Comparison of ENCODE assay signal across 27 cellular contexts in genomic region chr9:129358621-129359154, GRCh38.
"Had no signal": no experiment of that assay in that cellular context is flagged by ENCODE, and none has a peak within 500 bp of the region (broad histone marks: within the 10 kb centered on the region; RNA-seq: fewer than 3 reads in every experiment).

No MANE protein-coding gene starts in this region.

- H3K4me1 Mint-ChIP-seq: activated naive CD8-positive, alpha-beta T cell treated with anti-CD3 and anti-CD28 coated beads, Interleukin-2, amount 10 ng/mL, durations not matched to agents 7 days and 5 days; immature natural killer cell; stimulated activated naive CD8-positive, alpha-beta T cell treated with anti-CD3 and anti-CD28 coated beads, Interleukin-15, amount 100 ng/mL, for 72 hours had no signal

- H3K27ac ChIP-seq: ascending aorta, brain microvascular endothelial cell, gastroesophageal sphincter, neutrophil, ovary, right lobe of liver, thyroid gland, WERI-Rb-1 had no signal

- DNase-seq: activated CD4-positive, alpha-beta memory T cell treated with anti-CD3 and anti-CD28 coated beads for 36 hours; activated CD4-positive, alpha-beta T cell treated with anti-CD3 and anti-CD28 coated beads for 48 hours; activated CD8-positive, alpha-beta memory T cell treated with anti-CD3 and anti-CD28 coated beads, Interleukin-2, amount 50 U/mL, for 4 hours; activated effector memory CD4-positive, alpha-beta T cell treated with anti-CD3 and anti-CD28 coated beads, Interleukin-2, amount 50 U/mL, for 16 hours; activated naive CD4-positive, alpha-beta T cell treated with anti-CD3 and anti-CD28 coated beads for 36 hours; activated naive CD8-positive, alpha-beta T cell treated with anti-CD3 and anti-CD28 coated beads, Interleukin-2, amount 10 ng/mL, durations not matched to agents 7 days and 5 days; activated T-cell treated with anti-CD3 and anti-CD28 coated beads, Interleukin-2, amount 50 U/mL, for 1 hour; brain microvascular endothelial cell; caudate nucleus; hippocampal formation; immature natural killer cell; midbrain; naive thymus-derived CD4-positive, alpha-beta T cell; ovary; stimulated activated CD4-positive, alpha-beta T cell treated with anti-CD3 and anti-CD28 coated beads, Interleukin-2, amount 100 ng/mL, for 48 hours; stimulated activated naive CD8-positive, alpha-beta T cell treated with anti-CD3 and anti-CD28 coated beads, Interleukin-15, amount 100 ng/mL, for 72 hours; T-helper 1 cell; thyroid gland; WERI-Rb-1 had no signal

- H3K36me3 ChIP-seq: ascending aorta, brain microvascular endothelial cell, gastroesophageal sphincter, neutrophil, ovary, right lobe of liver, thyroid gland, WERI-Rb-1 had no signal

- H3K9me3 ChIP-seq: neutrophil, ovary, thyroid gland had no signal

- H3K27me3 Mint-ChIP-seq: activated naive CD8-positive, alpha-beta T cell treated with anti-CD3 and anti-CD28 coated beads, Interleukin-2, amount 10 ng/mL, durations not matched to agents 7 days and 5 days; progenitor cell of endocrine pancreas; stimulated activated naive CD8-positive, alpha-beta T cell treated with anti-CD3 and anti-CD28 coated beads, Interleukin-15, amount 100 ng/mL, for 72 hours had no signal

- H3K4me3 Mint-ChIP-seq: activated CD4-positive, alpha-beta memory T cell treated with anti-CD3 and anti-CD28 coated beads for 36 hours; activated naive CD4-positive, alpha-beta T cell treated with anti-CD3 and anti-CD28 coated beads for 36 hours; activated naive CD8-positive, alpha-beta T cell treated with anti-CD3 and anti-CD28 coated beads, Interleukin-2, amount 10 ng/mL, durations not matched to agents 7 days and 5 days; activated T-helper 1 cell treated with anti-CD3 and anti-CD28 coated beads, Interleukin-12 subunit alpha, Interleukin-12 subunit beta, Interleukin-2, Interleukin-4 antibody, amounts not matched to agents 30 ng/mL and 10 ng/mL and 1 ng/mL, durations not matched to agents 14 hours and 24 hours and 36 hours; immature natural killer cell; naive thymus-derived CD4-positive, alpha-beta T cell; stimulated activated naive CD8-positive, alpha-beta T cell treated with anti-CD3 and anti-CD28 coated beads, Interleukin-15, amount 100 ng/mL, for 72 hours; T-helper 2 cell treated with Interferon-gamma antibody and Interleukin-4, amounts not matched to agents 5 μg/mL and 100 μg/mL, for 36 hours had no signal

- H3K27ac Mint-ChIP-seq: activated CD4-positive, alpha-beta memory T cell treated with anti-CD3 and anti-CD28 coated beads for 36 hours; activated naive CD4-positive, alpha-beta T cell treated with anti-CD3 and anti-CD28 coated beads for 36 hours; activated naive CD8-positive, alpha-beta T cell treated with anti-CD3 and anti-CD28 coated beads, Interleukin-2, amount 10 ng/mL, durations not matched to agents 7 days and 5 days; activated T-helper 1 cell treated with anti-CD3 and anti-CD28 coated beads, Interleukin-12 subunit alpha, Interleukin-12 subunit beta, Interleukin-2, Interleukin-4 antibody, amounts not matched to agents 30 ng/mL and 10 ng/mL and 1 ng/mL, durations not matched to agents 14 hours and 24 hours and 36 hours; immature natural killer cell; naive thymus-derived CD4-positive, alpha-beta T cell; progenitor cell of endocrine pancreas; stimulated activated naive CD8-positive, alpha-beta T cell treated with anti-CD3 and anti-CD28 coated beads, Interleukin-15, amount 100 ng/mL, for 72 hours; T-helper 2 cell treated with Interferon-gamma antibody and Interleukin-4, amounts not matched to agents 5 μg/mL and 100 μg/mL, for 36 hours had no signal

- H3K4me1 ChIP-seq: thyroid gland had no signal

- H3K27me3 ChIP-seq: ascending aorta, brain microvascular endothelial cell, gastroesophageal sphincter, neutrophil, ovary, right lobe of liver, thyroid gland had no signal

- H3K36me3 Mint-ChIP-seq: activated CD4-positive, alpha-beta memory T cell treated with anti-CD3 and anti-CD28 coated beads for 36 hours; activated naive CD8-positive, alpha-beta T cell treated with anti-CD3 and anti-CD28 coated beads, Interleukin-2, amount 10 ng/mL, durations not matched to agents 7 days and 5 days; immature natural killer cell had no signal

- H3K4me3 ChIP-seq: ascending aorta, gastroesophageal sphincter, ovary, right lobe of liver, thyroid gland had no signal

- ATAC-seq: activated CD4-positive, CD25-positive, alpha-beta regulatory T cell treated with anti-CD3 and anti-CD28 coated beads, Interleukin-2, amount 50 U/mL, for 24 hours; gastroesophageal sphincter; naive thymus-derived CD4-positive, alpha-beta T cell; right lobe of liver; stimulated activated naive CD8-positive, alpha-beta T cell treated with anti-CD3 and anti-CD28 coated beads, Interleukin-15, amount 100 ng/mL, for 72 hours had no signal
